Comparison of ENCODE assay signal across 10 cellular contexts in the genomic region with DNA sequence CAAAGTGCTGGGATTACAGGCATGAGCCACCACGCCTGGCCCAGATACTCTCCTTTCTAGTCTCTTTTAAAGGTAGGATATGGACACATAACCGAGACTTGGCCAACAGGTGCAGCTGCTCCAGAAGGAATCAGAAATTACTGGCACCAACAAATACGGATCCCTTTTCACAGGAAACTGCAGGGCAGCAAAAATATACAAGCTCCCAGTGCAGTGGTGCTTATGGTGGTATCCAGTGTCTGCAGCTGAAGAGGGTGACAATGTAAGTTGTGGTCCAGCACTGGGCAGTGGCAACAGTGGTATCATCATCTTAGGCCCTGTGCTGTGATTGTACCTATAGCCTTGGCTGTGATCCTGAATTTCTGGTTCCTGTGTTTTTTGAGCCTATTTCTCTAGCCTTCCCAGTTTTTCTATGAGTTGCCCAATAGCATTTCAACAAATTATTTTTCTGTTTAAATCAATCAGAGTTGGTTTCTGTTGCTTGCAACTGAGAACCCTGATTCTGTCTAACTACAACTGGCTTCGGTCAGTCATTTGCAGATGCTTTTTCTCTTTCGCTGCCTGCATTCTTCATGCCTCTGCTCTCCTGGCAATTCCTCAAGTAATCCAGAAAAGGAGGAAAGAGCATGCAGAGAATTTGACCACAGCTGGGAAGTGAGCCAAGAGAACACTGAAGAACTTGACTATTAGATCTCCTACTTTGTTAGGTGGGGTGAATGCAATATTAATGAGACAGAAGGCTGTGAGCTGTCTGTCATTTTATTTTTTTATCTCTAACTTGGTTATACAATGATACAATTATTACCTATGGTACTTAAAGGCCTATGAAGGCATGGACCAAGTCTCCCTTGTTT. TPM values are rescaled to one million over a fixed set of nuclear protein-coding genes. Genes with fewer than 3 reads are reported as not detected.
DNase-seq lines count a peak whose midpoint lies in the region; ATAC-seq and TF ChIP-seq lines count a peak whose summit lies in the region.
"Had no signal": no experiment of that assay in that cellular context is flagged by ENCODE, and none has a peak within 500 bp of the region (broad histone marks: within the 10 kb centered on the region; RNA-seq: fewer than 3 reads in every experiment).

No MANE protein-coding gene starts in this region.

- no peak overlapping the region for H3K27ac Mint-ChIP-seq in endodermal cell

- H3K27me3 Mint-ChIP-seq in endodermal cell (ENCODE audit: insufficient read depth): no peaks in the 10 kb centered on the region
- H3K27me3 Mint-ChIP-seq: B cell had no signal

- 60 to 75% (median 63%) methylated on average over 5 of the region's 5 CpGs for WGBS in stomach, 5 donors
- WGBS in endodermal cell (ENCODE audit: insufficient coverage in 1 of 2, insufficient read length in 1 of 2), 2 experiments: 90 to 96% methylated on average over 5 of the region's 5 CpGs

- H3K9me3 Mint-ChIP-seq in endodermal cell: no peaks in the 10 kb centered on the region

- no peak overlapping the region for H3K9ac ChIP-seq in endodermal cell (ENCODE audit: extremely low read depth, low read length, poor library complexity, severe bottlenecking)

- ATAC-seq in SK-N-SH treated with all-trans-retinoic acid at 6 μM for 48 hours: peak; percentile 58
- no peak for ATAC-seq in GM19023 (IDR thresholded peaks at IDR 0.05; ENCODE audit: unreplicated experiment)

- H3K27me3 ChIP-seq in stomach (no peaks in the 10 kb centered on the region), endodermal cell (ENCODE audit: control insufficient read depth, insufficient read depth, low read length, poor library complexity, severe bottlenecking) (no peaks in the 10 kb centered on the region)

- no peaks in the 10 kb centered on the region for H3K36me3 ChIP-seq in stomach
- H3K36me3 ChIP-seq in endodermal cell (ENCODE audit: control insufficient read depth, insufficient read depth, low read length): no peaks in the 10 kb centered on the region

- no peak for TF ChIP-seq EP300 in stomach (IDR thresholded peaks at IDR 0.05)

- TF ChIP-seq CTCF in stomach (IDR thresholded peaks at IDR 0.05): no peak
- TF ChIP-seq CTCF in endodermal cell (conservative IDR thresholded peaks at IDR 0.05): no peak

- TF ChIP-seq POLR2A in stomach (IDR thresholded peaks at IDR 0.05): no peak

- DNase-seq in NCI-H2171 treated with DMSO at 0.1 percent for 48 hours (lab: John Stamatoyannopoulos, UW) (peak; percentile 35), NCI-H2171 (lab: John Stamatoyannopoulos, UW) (no peak), globus pallidus (ENCODE audit: low spot score) (peak; percentile 50), stomach (peak; percentile 57), cortex of kidney (lab: John Stamatoyannopoulos, UW) (no peak), endodermal cell (no peak)
- DNase-seq: NCI-H1048 had no signal

- H3K9me3 ChIP-seq in stomach: no peaks in the 10 kb centered on the region
- H3K9me3 ChIP-seq in endodermal cell (ENCODE audit: control insufficient read depth, low read length): no peaks in the 10 kb centered on the region

- H3K4me1 ChIP-seq in stomach (peaks cover 18 to 69% (median 33%) of the 10 kb centered on the region in 4 donors), endodermal cell (ENCODE audit: control insufficient read depth, insufficient read depth, low read length) (peaks cover 20% of the 10 kb centered on the region)

- H3K4me3 ChIP-seq in stomach (no peak overlapping the region), endodermal cell (ENCODE audit: low read length) (no peak overlapping the region)

- peak overlapping the region in 2 of 5 donors; percentile 1 to 27 for H3K27ac ChIP-seq in stomach
- H3K27ac ChIP-seq in endodermal cell (ENCODE audit: low read depth, low read length): no peak overlapping the region

- no peak overlapping the region for H3K4me3 Mint-ChIP-seq in endodermal cell
- H3K4me3 Mint-ChIP-seq: B cell had no signal

- intact Hi-C loops in stomach (cut with DNase I; ENCODE audit: low total_unique reads): no loop called here

- H3K4me1 Mint-ChIP-seq in endodermal cell: peaks cover 51% of the 10 kb centered on the region

- no peaks in the 10 kb centered on the region for H3K36me3 Mint-ChIP-seq in endodermal cell (ENCODE audit: low read depth)

TF ChIP-seq in SK-N-SH treated with all-trans-retinoic acid at 6 μM for 48 hours, 23 proteins besides CTCF, POLR2A, EP300 and RAD21:
- no peak for TF ChIP-seq RARB (CRISPR knock-in tag; IDR thresholded peaks at IDR 0.05)
- TF ChIP-seq, protein P1, sequence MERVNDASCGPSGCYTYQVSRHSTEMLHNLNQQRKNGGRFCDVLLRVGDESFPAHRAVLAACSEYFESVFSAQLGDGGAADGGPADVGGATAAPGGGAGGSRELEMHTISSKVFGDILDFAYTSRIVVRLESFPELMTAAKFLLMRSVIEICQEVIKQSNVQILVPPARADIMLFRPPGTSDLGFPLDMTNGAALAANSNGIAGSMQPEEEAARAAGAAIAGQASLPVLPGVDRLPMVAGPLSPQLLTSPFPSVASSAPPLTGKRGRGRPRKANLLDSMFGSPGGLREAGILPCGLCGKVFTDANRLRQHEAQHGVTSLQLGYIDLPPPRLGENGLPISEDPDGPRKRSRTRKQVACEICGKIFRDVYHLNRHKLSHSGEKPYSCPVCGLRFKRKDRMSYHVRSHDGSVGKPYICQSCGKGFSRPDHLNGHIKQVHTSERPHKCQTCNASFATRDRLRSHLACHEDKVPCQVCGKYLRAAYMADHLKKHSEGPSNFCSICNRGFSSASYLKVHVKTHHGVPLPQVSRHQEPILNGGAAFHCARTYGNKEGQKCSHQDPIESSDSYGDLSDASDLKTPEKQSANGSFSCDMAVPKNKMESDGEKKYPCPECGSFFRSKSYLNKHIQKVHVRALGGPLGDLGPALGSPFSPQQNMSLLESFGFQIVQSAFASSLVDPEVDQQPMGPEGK (CRISPR knock-in tag; IDR thresholded peaks at IDR 0.05; ENCODE audit: borderline replicate concordance): peak; percentile 51; the same call in 1 of the 2 replicates
- TF ChIP-seq TCF4 (CRISPR knock-in tag; IDR thresholded peaks at IDR 0.05; ENCODE audit: borderline replicate concordance): no peak
- peak; percentile 92 for TF ChIP-seq POU6F1 (CRISPR knock-in tag; IDR thresholded peaks at IDR 0.05; ENCODE audit: borderline replicate concordance, low read depth)
- TF ChIP-seq CSDC2 (CRISPR knock-in tag; IDR thresholded peaks at IDR 0.05): 0 out of 2 replicates have a peak, but pooled peaks have one; percentile 13
- TF ChIP-seq BACH2 (CRISPR knock-in tag; IDR thresholded peaks at IDR 0.05; ENCODE audit: borderline replicate concordance): no peak
- no peak; the same call in 1 of the 2 replicates for TF ChIP-seq ZFP30 (CRISPR knock-in tag; IDR thresholded peaks at IDR 0.05)
- TF ChIP-seq OSR1 (CRISPR knock-in tag; IDR thresholded peaks at IDR 0.05): no peak
- TF ChIP-seq ESRRG (CRISPR knock-in tag; IDR thresholded peaks at IDR 0.05): no peak
- TF ChIP-seq GLIS3 (CRISPR knock-in tag; IDR thresholded peaks at IDR 0.05): 0 out of 2 replicates have a peak, but pooled peaks have one; percentile 5
- TF ChIP-seq PPARA (CRISPR knock-in tag; IDR thresholded peaks at IDR 0.05; ENCODE audit: borderline replicate concordance): no peak
- TF ChIP-seq ZFP3 (CRISPR knock-in tag; IDR thresholded peaks at IDR 0.05): peak; percentile 86
- no peak for TF ChIP-seq ZNF70 (CRISPR knock-in tag; IDR thresholded peaks at IDR 0.05)
- peak; percentile 90 for TF ChIP-seq ISL1 (CRISPR knock-in tag; IDR thresholded peaks at IDR 0.05)
- TF ChIP-seq TSHZ2 (CRISPR knock-in tag; IDR thresholded peaks at IDR 0.05): no peak

RNA-seq across cellular contexts. Expression of gene EML4, which starts 30.8 kb away (rescaled TPM):
- total RNA-seq in stomach (100 to 1,000 TPM in 1 of 5 donors, 10 to 100 TPM in 4; 24.6 to 292 (median 65.3) TPM), endodermal cell (10 to 100 TPM; 84.6 to 90.9 TPM)
- 10 to 100 TPM; 10.2 to 13.3 (median 10.5) TPM for polyA plus RNA-seq in stomach
- 63.3 TPM for polyA plus RNA-seq in endodermal cell (2013, experiment 1 of 2)
- 67.9 TPM for polyA plus RNA-seq in endodermal cell (2013, experiment 2 of 2)

Comparison
In these comparisons a context has a peak if more than half of its experiments do, and no peak if none do; other contexts are left out.
1. DNase-seq: peak in NCI-H2171 treated with DMSO at 0.1 percent for 48 hours (single experiment), globus pallidus (single experiment) and stomach (single experiment); none in NCI-H2171 (single experiment), cortex of kidney (single experiment) and endodermal cell (single experiment).